9 cellular contexts compared by ENCODE assay signal in genomic region chr1:1144122-1144842, GRCh38. TPM values are rescaled to one million over a fixed set of nuclear protein-coding genes. Genes with fewer than 3 reads are reported as not detected.
DNase-seq lines count a peak whose midpoint lies in the region; ATAC-seq, FAIRE-seq and TF ChIP-seq lines count a peak whose summit lies in the region.
"Had no signal": no experiment of that assay in that cellular context is flagged by ENCODE, and none has a peak within 500 bp of the region (broad histone marks: within the 10 kb centered on the region; RNA-seq: fewer than 3 reads in every experiment).

No MANE protein-coding gene starts in this region.

- no peaks in the 10 kb centered on the region for H3K9me1 ChIP-seq in keratinocyte (ENCODE audit: control insufficient read depth, extremely low read depth, insufficient read depth, low read length)

- H3K27me3 ChIP-seq in DND-41 (ENCODE audit: insufficient read depth, low read length, poor library complexity) (no peaks in the 10 kb centered on the region), keratinocyte (ENCODE audit: control insufficient read depth, extremely low read depth, insufficient read depth, low read length) (no peaks in the 10 kb centered on the region)

- peaks cover 57% of the 10 kb centered on the region for H3K4me1 Mint-ChIP-seq in stimulated activated naive CD8-positive, alpha-beta T cell treated with anti-CD3 and anti-CD28 coated beads, Interleukin-15, amount 100 ng/mL, for 72 hours

- no peaks in the 10 kb centered on the region for H3K4me1 ChIP-seq in DND-41 (ENCODE audit: insufficient read depth, low read length)
- H3K4me1 ChIP-seq in keratinocyte (ENCODE audit: control insufficient read depth, extremely low read depth, insufficient read depth, low read length): peaks cover 14% of the 10 kb centered on the region

- H3K27me3 Mint-ChIP-seq in stimulated activated naive CD8-positive, alpha-beta T cell treated with anti-CD3 and anti-CD28 coated beads, Interleukin-15, amount 100 ng/mL, for 72 hours: no peaks in the 10 kb centered on the region

- H3K27ac ChIP-seq in DND-41 (ENCODE audit: low read length) (no peak overlapping the region), keratinocyte (ENCODE audit: control insufficient read depth, insufficient read depth, low read length) (peak overlapping the region; percentile 70)

- peak overlapping the region; percentile 98 to 99 for H3K27ac Mint-ChIP-seq in stimulated activated naive CD8-positive, alpha-beta T cell treated with anti-CD3 and anti-CD28 coated beads, Interleukin-15, amount 100 ng/mL, for 72 hours
- H3K27ac Mint-ChIP-seq: dendritic cell treated with granulocyte-macrophage colony-stimulating factor and Interleukin-4, amounts not matched to agents 40 ng/mL and 50 ng/mL, for 4 days had no signal

- TF ChIP-seq CTCF in DND-41 (IDR thresholded peaks at IDR 0.05; ENCODE audit: borderline replicate concordance, extremely low read depth, low read length, poor library complexity, severe bottlenecking) (no peak), keratinocyte (optimal IDR thresholded peaks at IDR 0.05 in 1 of 3, IDR thresholded peaks at IDR 0.05 in 1 of 3, conservative IDR thresholded peaks at IDR 0.05 in 1 of 3; ENCODE audit: extremely low read depth in 1 of 3, insufficient read depth in 2 of 3, low read length in 3 of 3) (no peak)

- no peak overlapping the region for H3K4me2 ChIP-seq in DND-41 (ENCODE audit: insufficient read depth, low read length)
- peak overlapping the region; percentile 56 for H3K4me2 ChIP-seq in keratinocyte (ENCODE audit: control insufficient read depth, extremely low read depth, insufficient read depth, low read depth, low read length)

- H2AFZ ChIP-seq in DND-41 (ENCODE audit: low read depth, low read length) (no peak overlapping the region), keratinocyte (ENCODE audit: control insufficient read depth, low read length) (peak overlapping the region; percentile 84)

- FAIRE-seq in keratinocyte (lab: Jason Lieb, UNC): no peak

- dilution Hi-C loops in keratinocyte (cut with MboI; ENCODE audit: extremely low pct_ligation_motif_present, low sequenced_read_pairs): no loop called here

- H3K9ac ChIP-seq in DND-41 (ENCODE audit: low read depth, low read length) (no peak overlapping the region), keratinocyte (ENCODE audit: control insufficient read depth, extremely low read depth, insufficient read depth, low read length) (peak overlapping the region; percentile 71)

- H3K4me3 ChIP-seq in DND-41 (ENCODE audit: low read depth in 1 of 2, low read length in 2 of 2) (no peak overlapping the region), keratinocyte (ENCODE audit: control insufficient read depth in 2 of 3, extremely low read depth in 1 of 3, insufficient read depth in 2 of 3, low read depth in 1 of 3, low read length in 3 of 3) (no peak overlapping the region)

- H3K79me2 ChIP-seq in DND-41 (ENCODE audit: insufficient read depth, low read length) (no peaks in the 10 kb centered on the region), keratinocyte (ENCODE audit: control insufficient read depth, insufficient read depth, low read length) (no peaks in the 10 kb centered on the region)

- H3K9me3 ChIP-seq in DND-41 (ENCODE audit: insufficient read depth, low read length, severe bottlenecking) (no peaks in the 10 kb centered on the region), keratinocyte (ENCODE audit: control insufficient read depth, low read depth, low read length) (no peaks in the 10 kb centered on the region)

- no peaks in the 10 kb centered on the region for H3K36me3 ChIP-seq in DND-41 (ENCODE audit: insufficient read depth, low read length)
- H3K36me3 ChIP-seq in keratinocyte (ENCODE audit: control insufficient read depth in 2 of 2, extremely low read depth in 1 of 2, insufficient read depth in 2 of 2, low read length in 2 of 2): no peaks in the 10 kb centered on the region

- H3K4me3 Mint-ChIP-seq in stimulated activated naive CD8-positive, alpha-beta T cell treated with anti-CD3 and anti-CD28 coated beads, Interleukin-15, amount 100 ng/mL, for 72 hours: peak overlapping the region; percentile 80 to 86
- H3K4me3 Mint-ChIP-seq: dendritic cell treated with granulocyte-macrophage colony-stimulating factor and Interleukin-4, amounts not matched to agents 40 ng/mL and 50 ng/mL, for 4 days had no signal

- peak; percentile 83 for ATAC-seq in DND-41 (ENCODE audit: insufficient read depth, low read depth)
- ATAC-seq in stimulated activated naive CD8-positive, alpha-beta T cell treated with anti-CD3 and anti-CD28 coated beads, Interleukin-15, amount 100 ng/mL, for 72 hours: peak; percentile 89
- no peak for ATAC-seq in GM21737 (IDR thresholded peaks at IDR 0.05; ENCODE audit: unreplicated experiment)

- DNase-seq in DND-41 (peak; percentile 84), NCI-H1105 (lab: John Stamatoyannopoulos, UW) (peak; percentile 90), keratinocyte (ENCODE audit: low read depth, low spot score) (no peak), AG20443 (ENCODE audit: low spot score) (no peak), epidermal melanocyte (ENCODE audit: insufficient read length, low spot score) (no peak)
- peak; percentile 62 for DNase-seq in activated CD4-positive, alpha-beta T cell treated with anti-CD3 and anti-CD28 coated beads, Interleukin-2, amount 50 U/mL, for 1 hour
- peak; percentile 70 to 92 for DNase-seq in stimulated activated naive CD8-positive, alpha-beta T cell treated with anti-CD3 and anti-CD28 coated beads, Interleukin-15, amount 100 ng/mL, for 72 hours

- H3K9me3 Mint-ChIP-seq in stimulated activated naive CD8-positive, alpha-beta T cell treated with anti-CD3 and anti-CD28 coated beads, Interleukin-15, amount 100 ng/mL, for 72 hours: no peaks in the 10 kb centered on the region
- H3K9me3 Mint-ChIP-seq: dendritic cell treated with granulocyte-macrophage colony-stimulating factor and Interleukin-4, amounts not matched to agents 40 ng/mL and 50 ng/mL, for 4 days had no signal

- H4K20me1 ChIP-seq in DND-41 (ENCODE audit: insufficient read depth, low read length): peaks cover 3% of the 10 kb centered on the region
- no peaks in the 10 kb centered on the region for H4K20me1 ChIP-seq in keratinocyte (ENCODE audit: control insufficient read depth, extremely low read depth, insufficient read depth, low read length)

RNA-seq across cellular contexts. Expression of gene C1orf159, which starts 28.4 kb away (rescaled TPM):
- 6.1 to 8.8 TPM (median 8.0 TPM) in 3 replicates for polyA plus RNA-seq in keratinocyte
- polyA plus RNA-seq in keratinocyte (2011; ENCODE audit: low read depth): 3.2 TPM
- 3.5 and 10.1 TPM in 2 replicates for polyA plus RNA-seq in keratinocyte (2011; cell fraction: cytosol; rRNA removed)
- polyA plus RNA-seq in keratinocyte (2011; cell fraction: nucleus; rRNA removed): 19.2 and 30.8 TPM in 2 replicates
- 9.8 and 11.1 TPM in 2 replicates for polyA plus RNA-seq in keratinocyte (2012; ENCODE audit: low replicate concordance)
- polyA minus RNA-seq in keratinocyte: 2.4 to 4.1 TPM (median 3.7 TPM) in 3 replicates
- polyA minus RNA-seq in keratinocyte (2011; cell fraction: cytosol; rRNA and poly(A)+ RNA removed): 8.4 TPM
- polyA minus RNA-seq in keratinocyte (2011; cell fraction: nucleus; rRNA and poly(A)+ RNA removed): 9.0 and 9.5 TPM in 2 replicates

RNA-seq across cellular contexts. Expression of gene TTLL10, which starts 29.4 kb away (rescaled TPM):
- not detected in 3 replicates for polyA plus RNA-seq in keratinocyte
- polyA plus RNA-seq in keratinocyte (2011; ENCODE audit: low read depth): not detected
- polyA plus RNA-seq in keratinocyte (2011; cell fraction: cytosol; rRNA removed): not detected in 2 replicates
- polyA plus RNA-seq in keratinocyte (2011; cell fraction: nucleus; rRNA removed): 0.31 TPM in 1 of 2 replicates, not detected in the other
- 0.07 TPM in 1 of 2 replicates, not detected in the other for polyA plus RNA-seq in keratinocyte (2012; ENCODE audit: low replicate concordance)
- polyA minus RNA-seq in keratinocyte: 0.23 TPM in 1 of 3 replicates, not detected in the others
- polyA minus RNA-seq in keratinocyte (2011; cell fraction: cytosol; rRNA and poly(A)+ RNA removed): not detected
- polyA minus RNA-seq in keratinocyte (2011; cell fraction: nucleus; rRNA and poly(A)+ RNA removed): not detected in 2 replicates

Comparison
In these comparisons a context has a peak if more than half of its experiments do, and no peak if none do; other contexts are left out.
1. DNase-seq: peak in DND-41 (single experiment), NCI-H1105 (single experiment), activated CD4-positive, alpha-beta T cell treated with anti-CD3 and anti-CD28 coated beads, Interleukin-2, amount 50 U/mL, for 1 hour (single experiment) and stimulated activated naive CD8-positive, alpha-beta T cell treated with anti-CD3 and anti-CD28 coated beads, Interleukin-15, amount 100 ng/mL, for 72 hours (2 of 2); none in keratinocyte (single experiment), AG20443 (single experiment) and epidermal melanocyte (single experiment).